ENCODE assay signal across 2 cellular contexts in the genomic region with DNA sequence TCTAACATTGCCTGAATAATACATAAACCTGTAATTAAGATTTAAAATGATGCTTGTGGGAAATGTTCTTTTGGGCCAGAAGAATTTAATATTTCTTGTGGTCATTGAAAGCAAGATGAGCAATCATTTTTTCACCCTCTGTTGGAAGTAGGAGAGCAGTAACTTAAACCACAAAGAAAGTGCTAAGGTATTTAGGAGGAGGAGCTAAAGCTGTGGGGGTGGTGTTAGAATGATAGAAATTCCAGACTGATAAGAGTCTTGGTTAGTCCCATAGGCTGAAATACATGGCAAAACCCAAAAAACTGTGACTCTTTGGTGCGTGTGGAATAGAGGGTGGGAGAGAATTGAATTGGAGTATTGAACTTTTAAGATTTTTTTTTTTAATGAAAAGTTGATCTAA.
TF ChIP-seq lines count a peak whose summit lies in the region.

No MANE protein-coding gene starts in this region.

TF ChIP-seq in GM23338, 12 proteins besides CTCF, POLR2A, EP300 and RAD21 (continued from another document):
- TF ChIP-seq ZNF462 (CRISPR knock-in tag; IDR thresholded peaks at IDR 0.05) (no peak), JUNB (IDR thresholded peaks at IDR 0.05; ENCODE audit: unreplicated experiment) (no peak), NANOG (IDR thresholded peaks at IDR 0.05; ENCODE audit: borderline replicate concordance) (no peak), STAT1 (IDR thresholded peaks at IDR 0.05; ENCODE audit: unreplicated experiment) (no peak), EZH2phosphoT487 (IDR thresholded peaks at IDR 0.05; ENCODE audit: unreplicated experiment) (no peak), EZH2 (IDR thresholded peaks at IDR 0.05; ENCODE audit: low read depth, unreplicated experiment) (no peak)
- TF ChIP-seq, protein P1, sequence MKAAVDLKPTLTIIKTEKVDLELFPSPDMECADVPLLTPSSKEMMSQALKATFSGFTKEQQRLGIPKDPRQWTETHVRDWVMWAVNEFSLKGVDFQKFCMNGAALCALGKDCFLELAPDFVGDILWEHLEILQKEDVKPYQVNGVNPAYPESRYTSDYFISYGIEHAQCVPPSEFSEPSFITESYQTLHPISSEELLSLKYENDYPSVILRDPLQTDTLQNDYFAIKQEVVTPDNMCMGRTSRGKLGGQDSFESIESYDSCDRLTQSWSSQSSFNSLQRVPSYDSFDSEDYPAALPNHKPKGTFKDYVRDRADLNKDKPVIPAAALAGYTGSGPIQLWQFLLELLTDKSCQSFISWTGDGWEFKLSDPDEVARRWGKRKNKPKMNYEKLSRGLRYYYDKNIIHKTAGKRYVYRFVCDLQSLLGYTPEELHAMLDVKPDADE (IDR thresholded peaks at IDR 0.05), result no peak

TF ChIP-seq in WTC11, 78 proteins besides CTCF, POLR2A, EP300 and RAD21 (continued from another document):
- TF ChIP-seq USF2 (CRISPR knock-in tag; IDR thresholded peaks at IDR 0.05) (no peak), NR1H2 (CRISPR knock-in tag; IDR thresholded peaks at IDR 0.05) (no peak), CDX4 (CRISPR knock-in tag; IDR thresholded peaks at IDR 0.05; ENCODE audit: borderline replicate concordance) (no peak), IRF2 (CRISPR knock-in tag; IDR thresholded peaks at IDR 0.05; ENCODE audit: borderline replicate concordance, low read depth) (no peak), PREB (CRISPR knock-in tag; IDR thresholded peaks at IDR 0.05; ENCODE audit: borderline replicate concordance) (no peak), NFYB (CRISPR knock-in tag; conservative IDR thresholded peaks at IDR 0.05; ENCODE audit: low read depth) (no peak), ATF1 (CRISPR knock-in tag; IDR thresholded peaks at IDR 0.05) (no peak), SP1 (CRISPR knock-in tag; conservative IDR thresholded peaks at IDR 0.05) (no peak), ATF2 (CRISPR knock-in tag; IDR thresholded peaks at IDR 0.05; ENCODE audit: borderline replicate concordance, low read depth) (no peak), NFE2L1 (CRISPR knock-in tag; IDR thresholded peaks at IDR 0.05) (no peak), STAT6 (CRISPR knock-in tag; conservative IDR thresholded peaks at IDR 0.05; ENCODE audit: low read depth) (no peak)
- TF ChIP-seq, protein P2, sequence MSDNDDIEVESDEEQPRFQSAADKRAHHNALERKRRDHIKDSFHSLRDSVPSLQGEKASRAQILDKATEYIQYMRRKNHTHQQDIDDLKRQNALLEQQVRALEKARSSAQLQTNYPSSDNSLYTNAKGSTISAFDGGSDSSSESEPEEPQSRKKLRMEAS (CRISPR knock-in tag; IDR thresholded peaks at IDR 0.05), result no peak
- TF ChIP-seq, protein P3, sequence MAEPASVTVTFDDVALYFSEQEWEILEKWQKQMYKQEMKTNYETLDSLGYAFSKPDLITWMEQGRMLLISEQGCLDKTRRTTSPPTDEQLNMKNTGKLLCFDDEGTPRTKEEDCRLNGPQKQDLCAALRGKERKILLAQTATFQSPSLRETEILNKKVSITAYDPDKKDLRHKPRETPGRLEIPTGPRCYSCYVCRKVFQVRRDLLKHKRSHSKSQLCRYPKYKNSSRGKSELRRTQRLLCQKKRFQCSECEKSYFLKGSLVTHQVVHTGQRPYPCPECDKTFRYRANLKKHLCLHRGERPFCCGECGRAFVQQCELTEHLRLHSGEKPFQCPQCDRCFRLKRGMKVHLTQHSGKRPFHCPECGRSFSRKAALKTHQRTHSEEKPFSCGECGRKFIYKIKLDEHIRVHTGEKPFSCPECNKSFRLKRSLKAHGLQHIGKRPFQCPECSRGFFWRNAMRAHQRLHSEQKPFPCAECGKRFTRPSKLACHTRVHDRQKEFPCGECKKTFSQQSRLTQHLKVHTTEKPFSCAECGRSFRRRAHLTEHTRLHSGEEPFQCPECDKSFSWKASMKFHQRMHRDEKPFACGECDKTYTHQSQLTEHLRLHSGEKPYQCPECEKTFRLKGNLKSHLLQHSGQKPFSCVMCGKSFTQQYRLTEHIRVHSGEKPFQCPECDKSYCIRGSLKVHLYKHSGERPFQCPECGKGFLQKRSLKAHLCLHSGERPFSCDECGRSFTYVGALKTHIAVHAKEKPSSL (CRISPR knock-in tag; conservative IDR thresholded peaks at IDR 0.05), result no peak
- TF ChIP-seq, protein P4, sequence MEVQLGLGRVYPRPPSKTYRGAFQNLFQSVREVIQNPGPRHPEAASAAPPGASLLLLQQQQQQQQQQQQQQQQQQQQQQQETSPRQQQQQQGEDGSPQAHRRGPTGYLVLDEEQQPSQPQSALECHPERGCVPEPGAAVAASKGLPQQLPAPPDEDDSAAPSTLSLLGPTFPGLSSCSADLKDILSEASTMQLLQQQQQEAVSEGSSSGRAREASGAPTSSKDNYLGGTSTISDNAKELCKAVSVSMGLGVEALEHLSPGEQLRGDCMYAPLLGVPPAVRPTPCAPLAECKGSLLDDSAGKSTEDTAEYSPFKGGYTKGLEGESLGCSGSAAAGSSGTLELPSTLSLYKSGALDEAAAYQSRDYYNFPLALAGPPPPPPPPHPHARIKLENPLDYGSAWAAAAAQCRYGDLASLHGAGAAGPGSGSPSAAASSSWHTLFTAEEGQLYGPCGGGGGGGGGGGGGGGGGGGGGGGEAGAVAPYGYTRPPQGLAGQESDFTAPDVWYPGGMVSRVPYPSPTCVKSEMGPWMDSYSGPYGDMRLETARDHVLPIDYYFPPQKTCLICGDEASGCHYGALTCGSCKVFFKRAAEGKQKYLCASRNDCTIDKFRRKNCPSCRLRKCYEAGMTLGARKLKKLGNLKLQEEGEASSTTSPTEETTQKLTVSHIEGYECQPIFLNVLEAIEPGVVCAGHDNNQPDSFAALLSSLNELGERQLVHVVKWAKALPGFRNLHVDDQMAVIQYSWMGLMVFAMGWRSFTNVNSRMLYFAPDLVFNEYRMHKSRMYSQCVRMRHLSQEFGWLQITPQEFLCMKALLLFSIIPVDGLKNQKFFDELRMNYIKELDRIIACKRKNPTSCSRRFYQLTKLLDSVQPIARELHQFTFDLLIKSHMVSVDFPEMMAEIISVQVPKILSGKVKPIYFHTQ (CRISPR knock-in tag; IDR thresholded peaks at IDR 0.05), result no peak
